In the genomic region with DNA sequence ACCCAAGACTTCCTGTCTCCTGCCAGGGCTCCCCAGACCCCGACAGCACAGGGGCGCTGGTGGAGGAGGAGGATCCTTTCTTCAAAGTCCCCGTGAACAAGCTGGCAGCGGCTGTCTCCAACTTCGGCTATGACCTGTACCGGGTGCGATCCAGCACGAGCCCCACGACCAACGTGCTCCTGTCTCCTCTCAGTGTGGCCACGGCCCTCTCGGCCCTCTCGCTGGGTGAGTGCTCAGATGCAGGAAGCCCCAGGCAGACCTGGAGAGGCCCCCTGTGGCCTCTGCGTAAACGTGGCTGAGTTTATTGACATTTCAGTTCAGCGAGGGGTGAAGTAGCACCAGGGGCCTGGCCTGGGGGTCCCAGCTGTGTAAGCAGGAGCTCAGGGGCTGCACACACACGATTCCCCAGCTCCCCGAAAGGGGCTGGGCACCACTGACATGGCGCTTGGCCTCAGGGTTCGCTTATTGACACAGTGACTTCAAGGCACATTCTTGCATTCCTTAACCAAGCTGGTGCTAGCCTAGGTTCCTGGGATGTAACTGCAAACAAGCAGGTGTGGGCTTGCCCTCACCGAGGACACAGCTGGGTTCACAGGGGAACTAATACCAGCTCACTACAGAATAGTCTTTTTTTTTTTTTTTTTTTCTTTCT, we compare ENCODE assay signal across 11 cellular contexts. TPM values are rescaled to one million over a fixed set of nuclear protein-coding genes. Genes with fewer than 3 reads are reported as not detected.
A peak's percentile ranks its signal among the peaks of the same experiment; 100 is the strongest.
DNase-seq lines count a peak whose midpoint lies in the region; ATAC-seq, FAIRE-seq and TF ChIP-seq lines count a peak whose summit lies in the region.
"Had no signal": no experiment of that assay in that cellular context is flagged by ENCODE, and none has a peak within 500 bp of the region (broad histone marks: within the 10 kb centered on the region; RNA-seq: fewer than 3 reads in every experiment).

No MANE protein-coding gene starts in this region.

- TF ChIP-seq EP300 in K562 (IDR thresholded peaks at IDR 0.05; ENCODE audit: low read length), result no peak

- H3K4me2 ChIP-seq in K562 (ENCODE audit: insufficient read depth, low read length), result no peak overlapping the region

- H3K27me3 ChIP-seq in K562 (ENCODE audit: control insufficient read depth in 2 of 2, insufficient read depth in 2 of 2, low read length in 2 of 2) (no peaks in the 10 kb centered on the region), left ventricle myocardium inferior (ENCODE audit: low read depth) (peaks cover 22% of the 10 kb centered on the region)
- H3K27me3 ChIP-seq in naive thymus-derived CD4-positive, alpha-beta T cell (ENCODE audit: control insufficient read depth in 2 of 2, insufficient read depth in 2 of 2, low read length in 2 of 2), result no peaks in the 10 kb centered on the region

- no peak overlapping the region for H3K4me3 ChIP-seq in K562
- H3K4me3 ChIP-seq in naive thymus-derived CD4-positive, alpha-beta T cell (ENCODE audit: low read length), result no peak overlapping the region
- no peak overlapping the region for H3K4me3 ChIP-seq in left ventricle myocardium inferior

- TF ChIP-seq POLR2A in K562 (conservative IDR thresholded peaks at IDR 0.05), result no peak

- no peaks in the 10 kb centered on the region for H4K20me1 ChIP-seq in K562 (replicated peaks; ENCODE audit: control insufficient read depth, insufficient read depth, low read length)

- DNase-seq in COLO668 (lab: John Stamatoyannopoulos, UW; ENCODE audit: unreplicated experiment), result peak; percentile 15
- DNase-seq in NCI-H1694 (lab: John Stamatoyannopoulos, UW), result peak; percentile 13
- DNase-seq in K562 (ENCODE audit: extremely low read depth in 1 of 4, low spot score in 3 of 4), result no peak
- DNase-seq in naive thymus-derived CD4-positive, alpha-beta T cell, result peak in 4 of 9 donors; percentile 7 to 21 (median 12)
- DNase-seq in GM10248 (ENCODE audit: extremely low spot score), result no peak
- DNase-seq in left ventricle myocardium inferior, result no peak
- no peak for DNase-seq in HT-29 (ENCODE audit: low spot score)
- DNase-seq: NCI-H524; stimulated activated CD4-positive, alpha-beta T cell treated with anti-CD3 and anti-CD28 coated beads, Interleukin-4, amount 100 ng/mL, for 1 hour had no signal

- no TSS peak for BruUV-seq in K562 (replicated peaks; lab: Mats Ljungman, UMichigan)

- TF ChIP-seq CTCF in K562 (IDR thresholded peaks at IDR 0.05 in 2 of 3, conservative IDR thresholded peaks at IDR 0.05 in 1 of 3; ENCODE audit: insufficient read depth in 2 of 3, low read depth in 1 of 3, low read length in 3 of 3) (no peak), GM10248 (IDR thresholded peaks at IDR 0.05; ENCODE audit: control extremely low read depth, extremely low read depth, low read depth, missing control alignments) (no peak), left ventricle myocardium inferior (IDR thresholded peaks at IDR 0.05; ENCODE audit: borderline replicate concordance) (no peak)

- POLR2A ChIA-PET in K562 (lab: Yijun Ruan, JAX), result interaction anchor here (0.6 to 0.9 kb wide), 6 partner anchors 14 to 231 kb away, joined by 3 to 5 read pairs (median 3); no protein-coding TSS in a partner anchor
- POLR2A ChIA-PET in naive thymus-derived CD4-positive, alpha-beta T cell (lab: Charles Lee), result interaction anchor here (1.6 kb wide), 1 partner anchor 60 kb away, joined by 3 read pairs; a partner anchor contains a TSS
- POLR2A ChIA-PET in GM10248 (lab: Yijun Ruan, JAX), result interaction anchor here (0.6 to 0.7 kb wide), 2 partner anchors 14 to 27 kb away, joined by 3 to 5 read pairs; no protein-coding TSS in a partner anchor

- 69% methylated on average over 9 of the region's 21 CpGs for WGBS in K562 (ENCODE audit: insufficient coverage, low coverage, missing lambda C conversion rate)

- peaks cover 0 to 2% (median 0%) of the 10 kb centered on the region in 5 donors for H3K36me3 Mint-ChIP-seq in naive thymus-derived CD4-positive, alpha-beta T cell

- peak overlapping the region in 1 of 2 experiments; percentile 52; a peak in 1 of 4 replicates for H3K9ac ChIP-seq in K562 (ENCODE audit: insufficient read depth in 1 of 2, low read depth in 2 of 2, low read length in 2 of 2)

- H3K9me3 ChIP-seq in K562 (replicated peaks; ENCODE audit: control insufficient read depth, insufficient read depth, low read depth, low read length), result no peaks in the 10 kb centered on the region
- no peaks in the 10 kb centered on the region for H3K9me3 ChIP-seq in naive thymus-derived CD4-positive, alpha-beta T cell (ENCODE audit: control insufficient read depth in 2 of 3, low read length in 3 of 3)
- H3K9me3 ChIP-seq in left ventricle myocardium inferior (replicated peaks), result no peaks in the 10 kb centered on the region

- H3K27me3 Mint-ChIP-seq in naive thymus-derived CD4-positive, alpha-beta T cell, result peaks cover 0 to 4% (median 0%) of the 10 kb centered on the region in 5 donors

- H3K27ac ChIP-seq in K562 (ENCODE audit: extremely low read depth, low read depth, low read length) (no peak overlapping the region), left ventricle myocardium inferior (replicated peaks) (no peak overlapping the region)
- no peak overlapping the region for H3K27ac ChIP-seq in naive thymus-derived CD4-positive, alpha-beta T cell (ENCODE audit: low read depth, low read length)

- intact Hi-C loops in K562 (cut with micrococcal nuclease) (no loop called here), left ventricle myocardium inferior (cut with micrococcal nuclease) (no loop called here)
- intact Hi-C loops in naive thymus-derived CD4-positive, alpha-beta T cell (cut with micrococcal nuclease), result no loop called here

- H2AFZ ChIP-seq in K562 (ENCODE audit: low read depth, low read length), result no peak overlapping the region

- CTCF ChIA-PET in K562 (lab: Yijun Ruan, JAX; ENCODE audit: low intra/inter-chr PET ratio), result no interaction called here
- CTCF ChIA-PET in naive thymus-derived CD4-positive, alpha-beta T cell (lab: Charles Lee), result interaction anchor here (0.8 to 1.1 kb wide), 2 partner anchors 8 to 49 kb away, joined by 3 to 5 read pairs; a partner anchor contains a TSS
- CTCF ChIA-PET in GM10248 (lab: Yijun Ruan, JAX), result interaction anchor here (1.0 to 2.1 kb wide), 6 partner anchors 10 to 434 kb away, joined by 3 to 8 read pairs (median 4); no protein-coding TSS in a partner anchor

- peak overlapping the region in 7 of 9 donors; percentile 52 to 92 (median 85) for H3K27ac Mint-ChIP-seq in naive thymus-derived CD4-positive, alpha-beta T cell
- H3K27ac Mint-ChIP-seq: activated T-helper 2 cell treated with anti-CD3 and anti-CD28 coated beads, Interferon-gamma antibody, Interleukin-2, Interleukin-4, amounts not matched to agents 10 μg/mL and 5 μg/mL and 100 μg/mL, durations not matched to agents 14 hours and 24 hours and 36 hours had no signal

- in situ Hi-C loops in K562 (cut with MboI), result loop anchor here (5.0 kb wide), 1 partner anchor 38 kb away; no protein-coding TSS in a partner anchor

- H3K36me3 ChIP-seq in K562 (ENCODE audit: control insufficient read depth, insufficient read depth, low read length) (peaks cover 19% of the 10 kb centered on the region; the same call in 1 of the 3 replicates), left ventricle myocardium inferior (no peaks in the 10 kb centered on the region)
- no peaks in the 10 kb centered on the region for H3K36me3 ChIP-seq in naive thymus-derived CD4-positive, alpha-beta T cell (ENCODE audit: control insufficient read depth in 2 of 3, insufficient read depth in 3 of 3, low read length in 3 of 3)

- H3K79me2 ChIP-seq in K562 (ENCODE audit: control insufficient read depth, insufficient read depth, low read length), result no peaks in the 10 kb centered on the region

- H3K9me3 Mint-ChIP-seq in naive thymus-derived CD4-positive, alpha-beta T cell, result no peaks in the 10 kb centered on the region
- H3K9me3 Mint-ChIP-seq: activated T-helper 2 cell treated with anti-CD3 and anti-CD28 coated beads, Interferon-gamma antibody, Interleukin-2, Interleukin-4, amounts not matched to agents 10 μg/mL and 5 μg/mL and 100 μg/mL, durations not matched to agents 14 hours and 24 hours and 36 hours had no signal

- TF ChIP-seq RAD21 in K562 (CRISPR knock-in tag; conservative IDR thresholded peaks at IDR 0.05 in 1 of 2, IDR thresholded peaks at IDR 0.05 in 1 of 2), result no peak

- no peak for ATAC-seq in K562
- ATAC-seq in naive thymus-derived CD4-positive, alpha-beta T cell, result peak; percentile 10
- no peak for ATAC-seq in HG02763 (IDR thresholded peaks at IDR 0.05; ENCODE audit: unreplicated experiment)

- H3K4me1 ChIP-seq in K562 (replicated peaks in 1 of 2; ENCODE audit: control insufficient read depth in 2 of 2, insufficient read depth in 2 of 2, low read length in 2 of 2) (peaks cover 4 to 15% of the 10 kb centered on the region in 2 experiments; a peak in 4 of 5 replicates), left ventricle myocardium inferior (peaks cover 34% of the 10 kb centered on the region)
- H3K4me1 ChIP-seq in naive thymus-derived CD4-positive, alpha-beta T cell (ENCODE audit: control insufficient read depth in 2 of 2, insufficient read depth in 2 of 2, low read length in 2 of 2), result peaks cover 0 to 7% of the 10 kb centered on the region in 2 donors

- no peak for FAIRE-seq in K562 (lab: Jason Lieb, UNC)

- H3K4me3 Mint-ChIP-seq in naive thymus-derived CD4-positive, alpha-beta T cell, result peak overlapping the region in 9 of 10 donors; percentile 42 to 75 (median 67)

- H3K9me1 ChIP-seq in K562 (ENCODE audit: control insufficient read depth, insufficient read depth, low read length), result no peaks in the 10 kb centered on the region

- H3K4me1 Mint-ChIP-seq in naive thymus-derived CD4-positive, alpha-beta T cell, result peaks cover 7 to 29% (median 17%) of the 10 kb centered on the region in 7 donors

RNA-seq across cellular contexts. Expression of a gene that starts 8.1 kb away (rescaled TPM):
- 49.3 and 78.6 TPM in 2 replicates for total RNA-seq in K562 (2011; cell fraction: chromatin; rRNA removed; ENCODE audit: low replicate concordance)
- 114 and 121 TPM in 2 replicates for total RNA-seq in K562 (2011; cell fraction: nucleolus; rRNA removed)
- 64.9 and 87.2 TPM in 2 replicates for total RNA-seq in K562 (2011; cell fraction: nucleoplasm; rRNA removed)
- total RNA-seq in K562 (2014; rRNA removed) (37.7 and 54.7 TPM in 2 replicates), K562 (2014; rRNA removed; fragmentation: Illumina TruSeq; extraction: Trizol) (21.5 and 27.5 TPM in 2 replicates), K562 (2015; rRNA removed; fragmentation: Illumina TruSeq; extraction: Trizol) (37.0 and 40.4 TPM in 2 replicates), K562 (2021) (34.5 and 44.2 TPM in 2 replicates), left ventricle myocardium inferior (122 TPM)
- polyA plus RNA-seq in K562 (2011; rRNA removed) (66.9 and 85.2 TPM in 2 replicates), K562 (2014; fragmentation: Illumina TruSeq; extraction: Trizol) (44.8 and 53.4 TPM in 2 replicates), K562 (2014; fragmentation: Nextera tagmentation; extraction: Ambion mirVana) (1 to 10 TPM; 2.6 to 6.3 TPM), K562 (2014; rRNA removed) (42.4 and 78.9 TPM in 2 replicates)
- polyA plus RNA-seq in K562 (2011; cell fraction: cytosol; rRNA removed), result 137 and 141 TPM in 2 replicates
- 57.8 and 67.5 TPM in 2 replicates for polyA plus RNA-seq in K562 (2011; cell fraction: nucleus; rRNA removed)
- 34.1 and 98.1 TPM in 2 replicates for polyA plus RNA-seq in K562 (2012)
- polyA minus RNA-seq in K562 (2011; rRNA and poly(A)+ RNA removed), result 35.2 and 36.2 TPM in 2 replicates
- polyA minus RNA-seq in K562 (2011; cell fraction: cytosol; rRNA and poly(A)+ RNA removed), result 21.5 and 27.6 TPM in 2 replicates
- polyA minus RNA-seq in K562 (2011; cell fraction: nucleus; rRNA and poly(A)+ RNA removed), result 9.0 and 17.2 TPM in 2 replicates
- total RNA-seq in naive thymus-derived CD4-positive, alpha-beta T cell, result 10 to 100 TPM in 1 of 5 experiments, 1 to 10 TPM in 3, not detected in 1; 1.5 to 12.1 (median 4.9) TPM
- polyA plus RNA-seq in naive thymus-derived CD4-positive, alpha-beta T cell, result 1 to 10 TPM; 4.6 to 8.9 TPM
- total RNA-seq in HT-29 (2014; rRNA removed; shearing (Covaris generic)), result 1.1 and 5.0 TPM in 2 replicates
- total RNA-seq: activated T-helper 2 cell treated with anti-CD3 and anti-CD28 coated beads, Interferon-gamma antibody, Interleukin-2, Interleukin-4, amounts not matched to agents 10 μg/mL and 5 μg/mL and 100 μg/mL, durations not matched to agents 14 hours and 24 hours and 36 hours had no signal

RNA-seq across cellular contexts. Expression of a gene that starts 27.3 kb away (rescaled TPM):
- total RNA-seq in K562 (2011; cell fraction: chromatin; rRNA removed; ENCODE audit: low replicate concordance), result 0.25 TPM in 1 of 2 replicates, not detected in the other
- total RNA-seq in K562 (2011; cell fraction: nucleolus; rRNA removed), result not detected in 2 replicates
- not detected in 2 replicates for total RNA-seq in K562 (2011; cell fraction: nucleoplasm; rRNA removed)
- total RNA-seq in K562 (2014; rRNA removed) (not detected in 2 replicates), K562 (2014; rRNA removed; fragmentation: Illumina TruSeq; extraction: Trizol) (not detected in 2 replicates), K562 (2015; rRNA removed; fragmentation: Illumina TruSeq; extraction: Trizol) (not detected in 2 replicates), K562 (2021) (0.22 TPM in 2 replicates), left ventricle myocardium inferior (0.33 TPM)
- polyA plus RNA-seq in K562 (2011; rRNA removed) (0.04 TPM in 1 of 2 replicates, not detected in the other), K562 (2014; fragmentation: Illumina TruSeq; extraction: Trizol) (not detected in 2 replicates), K562 (2014; fragmentation: Nextera tagmentation; extraction: Ambion mirVana) (not detected), K562 (2014; rRNA removed) (not detected in 2 replicates)
- polyA plus RNA-seq in K562 (2011; cell fraction: cytosol; rRNA removed), result 0.03 TPM in 1 of 2 replicates, not detected in the other
- 0.07 TPM in 1 of 2 replicates, not detected in the other for polyA plus RNA-seq in K562 (2011; cell fraction: nucleus; rRNA removed)
- polyA plus RNA-seq in K562 (2012), result 0.03 and 0.06 TPM in 2 replicates
- polyA minus RNA-seq in K562 (2011; rRNA and poly(A)+ RNA removed), result not detected in 2 replicates
- polyA minus RNA-seq in K562 (2011; cell fraction: cytosol; rRNA and poly(A)+ RNA removed), result 0.91 TPM in 1 of 2 replicates, not detected in the other
- polyA minus RNA-seq in K562 (2011; cell fraction: nucleus; rRNA and poly(A)+ RNA removed), result not detected in 2 replicates
- 1 to 10 TPM in 1 of 5 experiments, under 1 TPM in 4; 0.27 to 1.4 (median 0.65) TPM for total RNA-seq in naive thymus-derived CD4-positive, alpha-beta T cell
- not detected for polyA plus RNA-seq in naive thymus-derived CD4-positive, alpha-beta T cell
- total RNA-seq in HT-29 (2014; rRNA removed; shearing (Covaris generic)), result 9.8 and 10.9 TPM in 2 replicates

RNA-seq across cellular contexts. Expression of a gene that starts 45.4 kb away (rescaled TPM):
- 13.5 and 42.5 TPM in 2 replicates for total RNA-seq in K562 (2011; cell fraction: chromatin; rRNA removed; ENCODE audit: low replicate concordance)
- total RNA-seq in K562 (2011; cell fraction: nucleolus; rRNA removed), result 29.2 and 35.2 TPM in 2 replicates
- 14.9 and 15.0 TPM in 2 replicates for total RNA-seq in K562 (2011; cell fraction: nucleoplasm; rRNA removed)
- total RNA-seq in K562 (2014; rRNA removed) (11.1 and 12.5 TPM in 2 replicates), K562 (2014; rRNA removed; fragmentation: Illumina TruSeq; extraction: Trizol) (0.89 and 1.7 TPM in 2 replicates), K562 (2015; rRNA removed; fragmentation: Illumina TruSeq; extraction: Trizol) (4.3 and 5.3 TPM in 2 replicates), K562 (2021) (13.0 and 17.1 TPM in 2 replicates), left ventricle myocardium inferior (9.3 TPM)
- polyA plus RNA-seq in K562 (2011; rRNA removed) (2.7 and 5.1 TPM in 2 replicates), K562 (2014; fragmentation: Illumina TruSeq; extraction: Trizol) (3.3 and 9.0 TPM in 2 replicates), K562 (2014; fragmentation: Nextera tagmentation; extraction: Ambion mirVana) (under 1 TPM; 0.01 to 0.04 TPM), K562 (2014; rRNA removed) (12.2 and 12.9 TPM in 2 replicates)
- 5.3 and 9.9 TPM in 2 replicates for polyA plus RNA-seq in K562 (2011; cell fraction: cytosol; rRNA removed)
- 26.4 and 53.6 TPM in 2 replicates for polyA plus RNA-seq in K562 (2011; cell fraction: nucleus; rRNA removed)
- polyA plus RNA-seq in K562 (2012), result 8.7 and 12.9 TPM in 2 replicates
- polyA minus RNA-seq in K562 (2011; rRNA and poly(A)+ RNA removed), result 1.3 and 3.6 TPM in 2 replicates
- 10.1 and 18.5 TPM in 2 replicates for polyA minus RNA-seq in K562 (2011; cell fraction: cytosol; rRNA and poly(A)+ RNA removed)
- 9.9 and 15.3 TPM in 2 replicates for polyA minus RNA-seq in K562 (2011; cell fraction: nucleus; rRNA and poly(A)+ RNA removed)
- 10 to 100 TPM; 30.7 to 55.1 (median 38.3) TPM for total RNA-seq in naive thymus-derived CD4-positive, alpha-beta T cell
- polyA plus RNA-seq in naive thymus-derived CD4-positive, alpha-beta T cell, result 10 to 100 TPM in 1 of 2 donors, 1 to 10 TPM in 1; 9.8 to 25.5 TPM
- total RNA-seq in HT-29 (2014; rRNA removed; shearing (Covaris generic)), result 35.8 and 39.2 TPM in 2 replicates

RNA-seq across cellular contexts. Expression of a gene that starts 59.8 kb away (rescaled TPM):
- total RNA-seq in K562 (2011; cell fraction: chromatin; rRNA removed; ENCODE audit: low replicate concordance), result 48.3 and 51.8 TPM in 2 replicates
- 22.4 and 26.3 TPM in 2 replicates for total RNA-seq in K562 (2011; cell fraction: nucleolus; rRNA removed)
- 28.6 and 37.3 TPM in 2 replicates for total RNA-seq in K562 (2011; cell fraction: nucleoplasm; rRNA removed)
- 5.2 and 5.4 TPM in 2 replicates for total RNA-seq in K562 (2014; rRNA removed)
- 6.9 and 7.6 TPM in 2 replicates for total RNA-seq in K562 (2014; rRNA removed; fragmentation: Illumina TruSeq; extraction: Trizol)
- total RNA-seq in K562 (2015; rRNA removed; fragmentation: Illumina TruSeq; extraction: Trizol), result 6.9 and 7.2 TPM in 2 replicates
- total RNA-seq in K562 (2021), result 7.6 and 9.4 TPM in 2 replicates
- polyA plus RNA-seq in K562 (2011; rRNA removed), result 10.2 and 12.9 TPM in 2 replicates
- polyA plus RNA-seq in K562 (2011; cell fraction: cytosol; rRNA removed), result 5.4 and 8.5 TPM in 2 replicates
- polyA plus RNA-seq in K562 (2011; cell fraction: nucleus; rRNA removed), result 14.2 and 16.9 TPM in 2 replicates
- polyA plus RNA-seq in K562 (2012), result 4.8 and 6.3 TPM in 2 replicates
- polyA plus RNA-seq in K562 (2014; fragmentation: Illumina TruSeq; extraction: Trizol), result 6.2 and 6.7 TPM in 2 replicates
- polyA plus RNA-seq in K562 (2014; fragmentation: Nextera tagmentation; extraction: Ambion mirVana), result 1 to 10 TPM; 1.3 to 1.6 TPM
- polyA plus RNA-seq in K562 (2014; rRNA removed), result 5.0 and 7.8 TPM in 2 replicates
- 14.0 and 14.5 TPM in 2 replicates for polyA minus RNA-seq in K562 (2011; rRNA and poly(A)+ RNA removed)
- 6.4 and 7.1 TPM in 2 replicates for polyA minus RNA-seq in K562 (2011; cell fraction: cytosol; rRNA and poly(A)+ RNA removed)
- 8.3 and 15.2 TPM in 2 replicates for polyA minus RNA-seq in K562 (2011; cell fraction: nucleus; rRNA and poly(A)+ RNA removed)
- total RNA-seq in naive thymus-derived CD4-positive, alpha-beta T cell, result 10 to 100 TPM; 19.8 to 38.4 (median 32.5) TPM
- 10 to 100 TPM in 1 of 2 donors, 1 to 10 TPM in 1; 9.7 to 18.0 TPM for polyA plus RNA-seq in naive thymus-derived CD4-positive, alpha-beta T cell
- 13.7 TPM for total RNA-seq in left ventricle myocardium inferior
- 5.9 and 7.5 TPM in 2 replicates for total RNA-seq in HT-29 (2014; rRNA removed; shearing (Covaris generic))

RNA-seq across cellular contexts. Expression of a gene that starts 59.8 kb away (rescaled TPM):
- 1.2 and 1.5 TPM in 2 replicates for total RNA-seq in K562 (2011; cell fraction: chromatin; rRNA removed; ENCODE audit: low replicate concordance)
- 1.1 and 1.2 TPM in 2 replicates for total RNA-seq in K562 (2011; cell fraction: nucleolus; rRNA removed)
- 1.2 and 1.5 TPM in 2 replicates for total RNA-seq in K562 (2011; cell fraction: nucleoplasm; rRNA removed)
- total RNA-seq in K562 (2014; rRNA removed) (0.45 and 0.54 TPM in 2 replicates), K562 (2014; rRNA removed; fragmentation: Illumina TruSeq; extraction: Trizol) (0.64 and 0.65 TPM in 2 replicates), K562 (2015; rRNA removed; fragmentation: Illumina TruSeq; extraction: Trizol) (0.76 and 0.98 TPM in 2 replicates), K562 (2021) (0.78 and 0.89 TPM in 2 replicates), left ventricle myocardium inferior (1.8 TPM)
- polyA plus RNA-seq in K562 (2011; rRNA removed) (0.46 and 0.50 TPM in 2 replicates), K562 (2014; fragmentation: Illumina TruSeq; extraction: Trizol) (0.58 and 0.64 TPM in 2 replicates), K562 (2014; fragmentation: Nextera tagmentation; extraction: Ambion mirVana) (under 1 TPM; 0.10 to 0.13 TPM), K562 (2014; rRNA removed) (0.73 and 1.0 TPM in 2 replicates)
- polyA plus RNA-seq in K562 (2011; cell fraction: cytosol; rRNA removed), result 0.49 and 0.53 TPM in 2 replicates
- polyA plus RNA-seq in K562 (2011; cell fraction: nucleus; rRNA removed), result 0.39 and 0.54 TPM in 2 replicates
- polyA plus RNA-seq in K562 (2012), result 0.89 and 4.5 TPM in 2 replicates
- polyA minus RNA-seq in K562 (2011; rRNA and poly(A)+ RNA removed), result 0.72 and 0.81 TPM in 2 replicates
- 0.48 and 0.73 TPM in 2 replicates for polyA minus RNA-seq in K562 (2011; cell fraction: cytosol; rRNA and poly(A)+ RNA removed)
- 0.40 and 0.56 TPM in 2 replicates for polyA minus RNA-seq in K562 (2011; cell fraction: nucleus; rRNA and poly(A)+ RNA removed)
- under 1 TPM in 4 of 5 experiments, not detected in 1; 0.05 to 0.49 (median 0.08) TPM for total RNA-seq in naive thymus-derived CD4-positive, alpha-beta T cell
- not detected for polyA plus RNA-seq in naive thymus-derived CD4-positive, alpha-beta T cell
- 0.56 and 0.97 TPM in 2 replicates for total RNA-seq in HT-29 (2014; rRNA removed; shearing (Covaris generic))

Comparison
In these comparisons a context has a peak if more than half of its experiments do, and no peak if none do; other contexts are left out.
1. DNase-seq: peak in COLO668 (single experiment) and NCI-H1694 (single experiment); none in K562 (0 of 4), GM10248 (single experiment), left ventricle myocardium inferior (single experiment) and HT-29 (single experiment).